ENCODE assay signal across 16 cellular contexts in the genomic region with DNA sequence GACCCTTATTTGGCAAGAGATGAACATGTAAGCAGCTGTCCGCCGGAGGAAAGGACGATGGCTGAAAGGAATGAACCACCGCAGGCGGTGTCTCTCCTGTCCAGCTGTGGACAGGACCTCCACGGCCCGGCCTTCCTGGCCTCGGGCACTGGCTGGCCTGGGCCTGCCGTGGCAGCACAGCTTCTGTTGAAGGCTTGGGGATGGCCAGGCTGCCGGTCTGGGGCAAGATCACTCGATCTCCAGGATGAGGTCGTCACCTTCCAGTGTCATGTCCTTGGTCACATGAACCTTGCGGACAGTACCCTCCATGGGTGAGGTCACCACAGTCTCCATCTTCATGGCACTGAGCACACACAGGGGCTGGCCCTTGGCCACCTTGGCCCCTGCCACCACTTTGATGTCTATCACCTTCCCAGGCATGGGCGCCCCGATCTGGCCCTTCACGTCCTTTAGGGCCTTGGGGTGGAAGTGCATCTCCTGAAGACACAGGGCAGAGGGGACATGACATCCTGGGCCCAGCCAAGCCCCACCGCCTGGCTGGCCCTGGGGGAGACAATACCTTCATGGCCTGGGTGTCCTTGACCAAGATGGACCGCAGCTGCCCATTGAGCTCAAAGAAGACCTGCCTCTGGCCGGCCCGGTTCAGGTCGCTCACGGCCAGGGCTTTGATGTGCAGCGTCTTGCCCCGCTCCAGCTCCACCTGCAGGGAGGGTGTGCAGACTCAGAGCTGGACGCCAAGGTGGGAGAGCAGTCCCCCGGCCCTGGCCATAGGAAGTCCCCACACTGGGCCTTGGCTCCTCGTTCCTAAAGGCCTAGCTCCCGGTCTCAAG. TPM values are rescaled to one million over a fixed set of nuclear protein-coding genes. Genes with fewer than 3 reads are reported as not detected.
A peak's percentile ranks its signal among the peaks of the same experiment; 100 is the strongest.
DNase-seq lines count a peak whose midpoint lies in the region; FAIRE-seq and TF ChIP-seq lines count a peak whose summit lies in the region.
"Had no signal": no experiment of that assay in that cellular context is flagged by ENCODE, and none has a peak within 500 bp of the region (broad histone marks: within the 10 kb centered on the region; RNA-seq: fewer than 3 reads in every experiment).

No MANE protein-coding gene starts in this region.

- peaks cover 16% of the 10 kb centered on the region for H3K4me1 Mint-ChIP-seq in chondrocyte (ENCODE audit: low read depth)

- no peak overlapping the region for H2BK15ac ChIP-seq in neuronal stem cell (ENCODE audit: low read length)

- intact Hi-C loops in A673 (cut with micrococcal nuclease; ENCODE audit: unreplicated experiment), result no loop called here

- TSS peak; percentile 47 for BruUV-seq in A673 (replicated peaks; lab: Mats Ljungman, UMichigan)

- TF ChIP-seq CTCF in A673 (conservative IDR thresholded peaks at IDR 0.05; ENCODE audit: low read depth, low read length) (no peak), chondrocyte (IDR thresholded peaks at IDR 0.05) (no peak)

- CTCF ChIA-PET in A673 (lab: Charles Lee), result no interaction called here

- WGBS in neuronal stem cell (ENCODE audit: extremely low coverage in 2 of 2, insufficient read length in 2 of 2, insufficient replicate concordance in 1 of 2), 2 donors, result no CpG with 5 or more reads among the region's 28 CpGs

- H3K27me3 ChIP-seq in A673 (replicated peaks; ENCODE audit: insufficient read depth, low read depth, low read length, poor library complexity), result no peaks in the 10 kb centered on the region
- H3K27me3 ChIP-seq in neuronal stem cell (ENCODE audit: control insufficient read depth in 3 of 3, insufficient read depth in 3 of 3, low read depth in 1 of 3, low read length in 3 of 3), result no peaks in the 10 kb centered on the region

- peaks cover 33% of the 10 kb centered on the region for H3K36me3 ChIP-seq in A673 (ENCODE audit: insufficient read depth, low read length, poor library complexity, severe bottlenecking)
- H3K36me3 ChIP-seq in neuronal stem cell (replicated peaks in 1 of 2; ENCODE audit: control insufficient read depth in 2 of 2, insufficient read depth in 2 of 2, low read length in 2 of 2), result peaks cover 33 to 55% of the 10 kb centered on the region in 2 donors

- POLR2A ChIA-PET in A673 (lab: Charles Lee; ENCODE audit: low non-redundant PET), result interaction anchor here (0.6 kb wide), 1 partner anchor 478 kb away, joined by 10 read pairs; no protein-coding TSS in a partner anchor

- H3K27me3 Mint-ChIP-seq in chondrocyte (ENCODE audit: low read depth), result no peaks in the 10 kb centered on the region
- H3K27me3 Mint-ChIP-seq: naive thymus-derived CD8-positive, alpha-beta T cell had no signal

- H2AK5ac ChIP-seq in neuronal stem cell (ENCODE audit: low read depth, low read length), result peak overlapping the region; percentile 21

- peak overlapping the region; percentile 24 for H2BK5ac ChIP-seq in neuronal stem cell (ENCODE audit: low read length)

- no peak overlapping the region for H3K9ac ChIP-seq in neuronal stem cell (ENCODE audit: low read depth, low read length, poor library complexity)

- no peak overlapping the region for H3K14ac ChIP-seq in neuronal stem cell (ENCODE audit: low read length)

- H4K91ac ChIP-seq in neuronal stem cell (ENCODE audit: low read depth, low read length, poor library complexity), result no peak overlapping the region

- H3K4ac ChIP-seq in neuronal stem cell (ENCODE audit: low read length), result no peak overlapping the region

- H3K27ac ChIP-seq in A673 (ENCODE audit: low read depth, low read length, poor library complexity, severe bottlenecking) (no peak overlapping the region), neuronal stem cell (replicated peaks; ENCODE audit: low read length) (no peak overlapping the region)

- H2AFZ ChIP-seq in neuronal stem cell (ENCODE audit: low read length), result no peak overlapping the region

- H3K23ac ChIP-seq in neuronal stem cell (ENCODE audit: low read depth, low read length, poor library complexity), result no peak overlapping the region

- H3K9me3 ChIP-seq in A673 (ENCODE audit: low read depth, low read length, poor library complexity, severe bottlenecking), result no peaks in the 10 kb centered on the region
- no peaks in the 10 kb centered on the region for H3K9me3 ChIP-seq in neuronal stem cell (replicated peaks in 1 of 2; ENCODE audit: control insufficient read depth in 2 of 2, insufficient read depth in 1 of 2, low read depth in 1 of 2, low read length in 2 of 2)

- no peak overlapping the region for H3K18ac ChIP-seq in neuronal stem cell (ENCODE audit: low read length)

- no peak overlapping the region for H3K27ac Mint-ChIP-seq in chondrocyte (ENCODE audit: unreplicated experiment)

- no peak for FAIRE-seq in GM12892 (lab: Jason Lieb, UNC)
- FAIRE-seq: GM19239, TTC549 had no signal

- H3K36me3 Mint-ChIP-seq in chondrocyte (ENCODE audit: low read depth), result peaks cover 4% of the 10 kb centered on the region

- no peak overlapping the region for H4K8ac ChIP-seq in neuronal stem cell (ENCODE audit: low read depth, low read length)

- TF ChIP-seq POLR2A in GM12892 (IDR thresholded peaks at IDR 0.05; ENCODE audit: low read depth, low read length), result no peak

- H3K4me3 Mint-ChIP-seq in chondrocyte (ENCODE audit: unreplicated experiment), result no peak overlapping the region
- H3K4me3 Mint-ChIP-seq: naive thymus-derived CD8-positive, alpha-beta T cell had no signal

- H3K4me3 ChIP-seq in A673 (ENCODE audit: low read depth, low read length, poor library complexity, severe bottlenecking), result no peak overlapping the region
- no peak overlapping the region for H3K4me3 ChIP-seq in neuronal stem cell (ENCODE audit: low read length in 2 of 2)

- peaks cover 8% of the 10 kb centered on the region for H3K4me1 ChIP-seq in A673 (ENCODE audit: insufficient read depth, low read length, poor library complexity, severe bottlenecking)
- peaks cover 5 to 7% of the 10 kb centered on the region in 2 donors for H3K4me1 ChIP-seq in neuronal stem cell (ENCODE audit: control insufficient read depth in 2 of 2, insufficient read depth in 1 of 2, low read depth in 1 of 2, low read length in 2 of 2)

- H3K4me2 ChIP-seq in neuronal stem cell (ENCODE audit: insufficient read depth, low read length, poor library complexity, severe bottlenecking), result no peak overlapping the region

- no peak overlapping the region for H2BK120ac ChIP-seq in neuronal stem cell (ENCODE audit: low read depth, low read length)

- H3K79me1 ChIP-seq in neuronal stem cell (ENCODE audit: low read depth, low read length), result peaks cover 16% of the 10 kb centered on the region

- no peaks in the 10 kb centered on the region for H3K9me3 Mint-ChIP-seq in chondrocyte (ENCODE audit: low read depth)
- H3K9me3 Mint-ChIP-seq: naive thymus-derived CD8-positive, alpha-beta T cell had no signal

- DNase-seq in A673 (ENCODE audit: low spot score) (no peak), GM12892 (ENCODE audit: insufficient read length) (peak; percentile 10), chondrocyte (ENCODE audit: low spot score) (peak; percentile 91), neuronal stem cell (ENCODE audit: low spot score) (no peak), SIG-M5 treated with dmso at 0.1 percent for 504 hours (lab: John Stamatoyannopoulos, UW; ENCODE audit: unreplicated experiment) (no peak), DMS79 (lab: John Stamatoyannopoulos, UW) (no peak), medulla oblongata (ENCODE audit: extremely low spot score) (no peak), T-helper 2 cell (no peak)
- DNase-seq: activated effector memory CD4-positive, alpha-beta T cell treated with Interleukin-2 at 50 U/mL for 16 hours; GDM1; KBM-7; NCI-H187; NCI-H69 had no signal

- H2BK12ac ChIP-seq in neuronal stem cell (ENCODE audit: low read length), result no peak overlapping the region

RNA-seq across cellular contexts. Expression of a gene that starts 5.6 kb away (rescaled TPM):
- total RNA-seq in A673 (2021), result 33.1 and 35.0 TPM in 2 replicates
- polyA plus RNA-seq in GM12892 (2012; ENCODE audit: missing spikeins), result 8.6 TPM
- 17.0 to 18.8 TPM (median 17.3 TPM) in 3 replicates for total RNA-seq in chondrocyte
- polyA plus RNA-seq in neuronal stem cell (2013, experiment 1 of 2), result 25.4 TPM
- 23.9 TPM for polyA plus RNA-seq in neuronal stem cell (2013, experiment 2 of 2)

RNA-seq across cellular contexts. Expression of a gene that starts 8.0 kb away (rescaled TPM):
- total RNA-seq in A673 (2021), result 52.9 and 57.2 TPM in 2 replicates
- 2.0 TPM for polyA plus RNA-seq in GM12892 (2012; ENCODE audit: missing spikeins)
- total RNA-seq in chondrocyte, result 33.8 to 47.2 TPM (median 46.8 TPM) in 3 replicates
- polyA plus RNA-seq in neuronal stem cell (2013, experiment 1 of 2), result 19.8 TPM
- 20.8 TPM for polyA plus RNA-seq in neuronal stem cell (2013, experiment 2 of 2)

Comparison
In these comparisons a context has a peak if more than half of its experiments do, and no peak if none do; other contexts are left out.
1. DNase-seq: peak in GM12892 (single experiment) and chondrocyte (single experiment); none in A673 (single experiment), neuronal stem cell (single experiment), SIG-M5 treated with dmso at 0.1 percent for 504 hours (single experiment), DMS79 (single experiment), medulla oblongata (single experiment) and T-helper 2 cell (0 of 5).